In genomic region chr16:89785523-89786155, GRCh38 we compare ENCODE assay signal across 20 cellular contexts. TPM values are rescaled to one million over a fixed set of nuclear protein-coding genes. Genes with fewer than 3 reads are reported as not detected.
DNase-seq lines count a peak whose midpoint lies in the region; ATAC-seq lines count a peak whose summit lies in the region.
"Had no signal": no experiment of that assay in that cellular context is flagged by ENCODE, and none has a peak within 500 bp of the region (broad histone marks: within the 10 kb centered on the region; RNA-seq: fewer than 3 reads in every experiment).

No MANE protein-coding gene starts in this region.

- H3K4me3 Mint-ChIP-seq in naive thymus-derived CD4-positive, alpha-beta T cell, result peak overlapping the region; percentile 13 to 80 (median 60)
- H3K4me3 Mint-ChIP-seq: GM23338; stimulated activated naive CD8-positive, alpha-beta T cell treated with anti-CD3 and anti-CD28 coated beads, Interleukin-15, Interleukin-2, amounts not matched to agents 100 ng/mL and 50 ng/mL, for 24 hours; type B pancreatic cell had no signal

- H3K27ac Mint-ChIP-seq in naive thymus-derived CD4-positive, alpha-beta T cell, result peak overlapping the region; percentile 61 to 91 (median 80)
- H3K27ac Mint-ChIP-seq: GM23338; stimulated activated naive CD8-positive, alpha-beta T cell treated with anti-CD3 and anti-CD28 coated beads, Interleukin-15, Interleukin-2, amounts not matched to agents 100 ng/mL and 50 ng/mL, for 24 hours; type B pancreatic cell had no signal

- H3K4me1 ChIP-seq in naive thymus-derived CD4-positive, alpha-beta T cell (ENCODE audit: control insufficient read depth in 2 of 2, insufficient read depth in 2 of 2, low read length in 2 of 2), result peaks cover 28 to 36% of the 10 kb centered on the region in 2 donors
- H3K4me1 ChIP-seq: adrenal gland, Caco-2, esophagus squamous epithelium had no signal

- H3K27ac ChIP-seq in naive thymus-derived CD4-positive, alpha-beta T cell (ENCODE audit: low read depth, low read length), result no peak overlapping the region
- H3K27ac ChIP-seq: adrenal gland, esophagus squamous epithelium, SK-N-MC had no signal

- CTCF ChIA-PET in naive thymus-derived CD4-positive, alpha-beta T cell (lab: Charles Lee), result interaction anchor here (0.6 to 4.7 kb wide), 5 partner anchors 9 to 85 kb away, joined by 3 to 27 read pairs (median 3); no protein-coding TSS in a partner anchor

- H3K9me3 ChIP-seq in naive thymus-derived CD4-positive, alpha-beta T cell (ENCODE audit: control insufficient read depth in 2 of 3, low read length in 3 of 3), result no peaks in the 10 kb centered on the region
- H3K9me3 ChIP-seq: adrenal gland, Caco-2, esophagus squamous epithelium had no signal

- no peaks in the 10 kb centered on the region for H3K27me3 ChIP-seq in naive thymus-derived CD4-positive, alpha-beta T cell (ENCODE audit: control insufficient read depth in 2 of 2, insufficient read depth in 2 of 2, low read length in 2 of 2)
- H3K27me3 ChIP-seq: adrenal gland, esophagus squamous epithelium had no signal

- H3K9me3 Mint-ChIP-seq in naive thymus-derived CD4-positive, alpha-beta T cell, result no peaks in the 10 kb centered on the region
- H3K9me3 Mint-ChIP-seq: GM23338; stimulated activated naive CD8-positive, alpha-beta T cell treated with anti-CD3 and anti-CD28 coated beads, Interleukin-15, Interleukin-2, amounts not matched to agents 100 ng/mL and 50 ng/mL, for 24 hours; type B pancreatic cell had no signal

- DNase-seq in activated effector memory CD4-positive, alpha-beta T cell treated with Interleukin-2 at 50 U/mL for 16 hours, result peak; percentile 46
- DNase-seq in activated effector memory CD4-positive, alpha-beta T cell treated with anti-CD3 and anti-CD28 coated beads, Interleukin-2, amount 50 U/mL, for 16 hours, result no peak
- peak; percentile 18 for DNase-seq in D341Med (ENCODE audit: low spot score)
- peak; percentile 32 for DNase-seq in activated CD8-positive, alpha-beta memory T cell treated with anti-CD3 and anti-CD28 coated beads, Interleukin-2, amount 50 U/mL, for 4 hours
- DNase-seq in naive thymus-derived CD4-positive, alpha-beta T cell, result peak in 7 of 9 donors; percentile 27 to 61 (median 49)
- no peak for DNase-seq in NCI-H446 treated with DMSO at 0.1 percent for 48 hours (lab: John Stamatoyannopoulos, UW)
- DNase-seq: activated CD4-positive, alpha-beta T cell treated with anti-CD3 and anti-CD28 coated beads, Interleukin-2, amount 50 U/mL, for 48 hours; adrenal gland; Caco-2; esophagus squamous epithelium; midbrain; NCI-H1436; NCI-H2171 treated with DMSO at 0.1 percent for 48 hours; stimulated activated CD4-positive, alpha-beta T cell treated with anti-CD3 and anti-CD28 coated beads, Interleukin-15, amount 100 ng/mL, for 24 hours had no signal

- ATAC-seq in naive thymus-derived CD4-positive, alpha-beta T cell, result peak; percentile 82
- ATAC-seq in GM18498 (IDR thresholded peaks at IDR 0.05; ENCODE audit: unreplicated experiment), result no peak
- ATAC-seq in GM19324 (IDR thresholded peaks at IDR 0.05; ENCODE audit: low FRiP score, unreplicated experiment), result no peak
- ATAC-seq: GM23338 had no signal

- H3K4me1 Mint-ChIP-seq in naive thymus-derived CD4-positive, alpha-beta T cell, result peaks cover 21 to 32% (median 28%) of the 10 kb centered on the region in 7 donors
- H3K4me1 Mint-ChIP-seq: GM23338 had no signal

- POLR2A ChIA-PET in naive thymus-derived CD4-positive, alpha-beta T cell (lab: Charles Lee), result interaction anchor here (0.6 to 3.3 kb wide), 12 partner anchors 13 to 491 kb away, joined by 3 to 15 read pairs (median 4); partner anchors contain the start of genes TCF25 and VPS9D1

- no peaks in the 10 kb centered on the region for H3K36me3 ChIP-seq in naive thymus-derived CD4-positive, alpha-beta T cell (ENCODE audit: control insufficient read depth in 2 of 3, insufficient read depth in 3 of 3, low read length in 3 of 3)
- H3K36me3 ChIP-seq: adrenal gland had no signal

- H3K36me3 Mint-ChIP-seq in naive thymus-derived CD4-positive, alpha-beta T cell, result peaks cover 0 to 15% (median 0%) of the 10 kb centered on the region in 5 donors

- intact Hi-C loops in naive thymus-derived CD4-positive, alpha-beta T cell (cut with micrococcal nuclease), result loop anchor here in 1 of 2 donors (2.0 to 5.0 kb wide), 2 partner anchors 21 to 48 kb away; no protein-coding TSS in a partner anchor

- no peaks in the 10 kb centered on the region for H3K27me3 Mint-ChIP-seq in naive thymus-derived CD4-positive, alpha-beta T cell
- H3K27me3 Mint-ChIP-seq: stimulated activated naive CD8-positive, alpha-beta T cell treated with anti-CD3 and anti-CD28 coated beads, Interleukin-15, Interleukin-2, amounts not matched to agents 100 ng/mL and 50 ng/mL, for 24 hours; type B pancreatic cell had no signal

- H3K4me3 ChIP-seq in naive thymus-derived CD4-positive, alpha-beta T cell (ENCODE audit: low read length), result no peak overlapping the region
- H3K4me3 ChIP-seq: adrenal gland, esophagus squamous epithelium, GM23338, SK-N-MC had no signal

RNA-seq across cellular contexts. Expression of gene FANCA, which starts 30.8 kb away (rescaled TPM):
- total RNA-seq in naive thymus-derived CD4-positive, alpha-beta T cell, result 100 to 1,000 TPM in 1 of 5 experiments, 10 to 100 TPM in 1, 1 to 10 TPM in 3; 3.5 to 111 (median 7.9) TPM
- polyA plus RNA-seq in naive thymus-derived CD4-positive, alpha-beta T cell, result 1 to 10 TPM in 1 of 2 donors, under 1 TPM in 1; 0.59 to 3.4 TPM

RNA-seq across cellular contexts. Expression of gene SPIRE2, which starts 42.6 kb away (rescaled TPM):
- total RNA-seq in naive thymus-derived CD4-positive, alpha-beta T cell, result 1 to 10 TPM; 1.2 to 3.5 (median 3.0) TPM
- polyA plus RNA-seq in naive thymus-derived CD4-positive, alpha-beta T cell, result under 1 TPM; 0.32 to 0.35 TPM

Comparison
In these comparisons a context has a peak if more than half of its experiments do, and no peak if none do; other contexts are left out.
1. DNase-seq: peak in activated effector memory CD4-positive, alpha-beta T cell treated with Interleukin-2 at 50 U/mL for 16 hours (single experiment), D341Med (single experiment), activated CD8-positive, alpha-beta memory T cell treated with anti-CD3 and anti-CD28 coated beads, Interleukin-2, amount 50 U/mL, for 4 hours (single experiment) and naive thymus-derived CD4-positive, alpha-beta T cell (7 of 9); none in activated effector memory CD4-positive, alpha-beta T cell treated with anti-CD3 and anti-CD28 coated beads, Interleukin-2, amount 50 U/mL, for 16 hours (single experiment) and NCI-H446 treated with DMSO at 0.1 percent for 48 hours (single experiment).